In the genomic region with DNA sequence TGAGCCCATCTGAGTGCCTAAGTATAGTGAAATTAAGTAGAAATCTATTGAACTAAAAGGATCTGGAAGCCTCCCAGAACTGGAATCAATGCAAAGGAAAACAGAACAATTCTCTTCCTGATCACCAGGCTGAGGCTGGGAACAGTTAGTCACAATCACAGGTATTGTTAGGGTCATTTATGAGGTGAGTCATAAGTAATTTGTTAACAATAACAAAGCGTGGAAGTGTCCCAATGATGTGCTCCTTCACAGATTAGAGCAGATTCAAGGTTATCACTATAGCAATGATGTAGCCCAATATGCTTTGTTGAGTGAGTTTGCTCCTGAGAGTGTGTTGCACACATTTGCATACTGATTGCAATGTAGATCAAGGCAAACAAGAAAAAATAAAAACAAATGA, we compare ENCODE assay signal across 23 cellular contexts.
DNase-seq lines count a peak whose midpoint lies in the region; ATAC-seq and TF ChIP-seq lines count a peak whose summit lies in the region.
"Had no signal": no experiment of that assay in that cellular context is flagged by ENCODE, and none has a peak within 500 bp of the region (broad histone marks: within the 10 kb centered on the region; RNA-seq: fewer than 3 reads in every experiment).

No MANE protein-coding gene starts in this region.

- DNase-seq in Calu3 (no peak), M059J (ENCODE audit: low read depth) (peak; percentile 72), dermis blood vessel endothelial cell (peak; percentile 86), mucosa of descending colon (no peak), putamen (ENCODE audit: low spot score) (no peak), COR-L47 (lab: John Stamatoyannopoulos, UW) (no peak), testis (no peak), upper lobe of right lung (no peak)
- DNase-seq: activated naive CD4-positive, alpha-beta T cell treated with anti-CD3 and anti-CD28 coated beads, Interleukin-2, amount 10 ng/mL, durations not matched to agents 7 days and 5 days; activated T-cell treated with anti-CD3 and anti-CD28 coated beads, Interleukin-2, amount 50 U/mL, for 48 hours; aorta; CD4-positive, alpha-beta T cell; EL; Kasumi-1; left cardiac atrium; NCI-H2171 treated with DMSO at 0.1 percent for 48 hours; Peyer's patch; SK-N-SH; stimulated activated CD4-positive, alpha-beta T cell treated with anti-CD3 and anti-CD28 coated beads, Interleukin-12 subunit alpha, Interleukin-12 subunit beta, amount 100 ng/mL, for 4 hours; T-helper 9 cell had no signal

- CTCF ChIA-PET in Calu3 (lab: Charles Lee), result no interaction called here

- no peak overlapping the region for H3K4me3 Mint-ChIP-seq in Calu3 (ENCODE audit: low read depth, unreplicated experiment)
- H3K4me3 Mint-ChIP-seq: activated naive CD4-positive, alpha-beta T cell treated with anti-CD3 and anti-CD28 coated beads, Interleukin-2, amount 10 ng/mL, durations not matched to agents 7 days and 5 days; CD4-positive, alpha-beta T cell; mesothelial cell of epicardium; neural progenitor cell had no signal

- no peaks in the 10 kb centered on the region for H3K4me1 ChIP-seq in mucosa of descending colon (ENCODE audit: low read depth)
- H3K4me1 ChIP-seq in testis, result no peaks in the 10 kb centered on the region
- H3K4me1 ChIP-seq in upper lobe of right lung, result no peaks in the 10 kb centered on the region
- H3K4me1 ChIP-seq: neural progenitor cell, Peyer's patch had no signal

- H3K36me3 ChIP-seq in mucosa of descending colon (ENCODE audit: low read depth), result no peaks in the 10 kb centered on the region
- no peaks in the 10 kb centered on the region for H3K36me3 ChIP-seq in testis (ENCODE audit: low read depth, missing control alignments)
- no peaks in the 10 kb centered on the region for H3K36me3 ChIP-seq in upper lobe of right lung
- H3K36me3 ChIP-seq: neural progenitor cell, Peyer's patch had no signal

- intact Hi-C loops in Calu3 (cut with micrococcal nuclease; ENCODE audit: unreplicated experiment) (no loop called here), mucosa of descending colon (cut with DNase I, micrococcal nuclease) (no loop called here), testis (cut with DNase I; ENCODE audit: low total_unique reads) (no loop called here), upper lobe of right lung (cut with DNase I) (no loop called here)

- TF ChIP-seq POLR2A in testis (IDR thresholded peaks at IDR 0.05), result no peak

- H3K27ac ChIP-seq in testis (no peak overlapping the region), upper lobe of right lung (no peak overlapping the region)
- H3K27ac ChIP-seq: neural progenitor cell had no signal

- H3K4me3 ChIP-seq in mucosa of descending colon (no peak overlapping the region), testis (no peak overlapping the region), upper lobe of right lung (no peak overlapping the region)
- H3K4me3 ChIP-seq: neural progenitor cell, Peyer's patch had no signal

- H3K9me3 Mint-ChIP-seq in Calu3 (ENCODE audit: low read depth, unreplicated experiment), result no peaks in the 10 kb centered on the region
- H3K9me3 Mint-ChIP-seq: activated naive CD4-positive, alpha-beta T cell treated with anti-CD3 and anti-CD28 coated beads, Interleukin-2, amount 10 ng/mL, durations not matched to agents 7 days and 5 days; CD4-positive, alpha-beta T cell had no signal

- no peaks in the 10 kb centered on the region for H3K9me3 ChIP-seq in mucosa of descending colon
- no peaks in the 10 kb centered on the region for H3K9me3 ChIP-seq in testis
- H3K9me3 ChIP-seq in upper lobe of right lung, result no peaks in the 10 kb centered on the region
- H3K9me3 ChIP-seq: Peyer's patch, SK-N-SH had no signal

- H3K27ac Mint-ChIP-seq in Calu3 (ENCODE audit: unreplicated experiment), result peak overlapping the region; percentile 92
- H3K27ac Mint-ChIP-seq: activated naive CD4-positive, alpha-beta T cell treated with anti-CD3 and anti-CD28 coated beads, Interleukin-2, amount 10 ng/mL, durations not matched to agents 7 days and 5 days; CD4-positive, alpha-beta T cell; mesothelial cell of epicardium; neural progenitor cell had no signal

- WGBS in testis, 2 donors, result 12 to 38% methylated on average over 1 of the region's 1 CpG

- peaks cover 55% of the 10 kb centered on the region for H3K4me1 Mint-ChIP-seq in Calu3 (ENCODE audit: low read depth, unreplicated experiment)

- BruUV-seq in Calu3 (replicated peaks; lab: Mats Ljungman, UMichigan), result no TSS peak

- no peak for TF ChIP-seq CTCF in Calu3 (IDR thresholded peaks at IDR 0.05; ENCODE audit: unreplicated experiment)
- TF ChIP-seq CTCF in mucosa of descending colon (IDR thresholded peaks at IDR 0.05), result no peak
- no peak for TF ChIP-seq CTCF in testis (IDR thresholded peaks at IDR 0.05)
- TF ChIP-seq CTCF in upper lobe of right lung (IDR thresholded peaks at IDR 0.05), result no peak

- peaks cover 12% of the 10 kb centered on the region for H3K36me3 Mint-ChIP-seq in Calu3 (ENCODE audit: insufficient read depth, unreplicated experiment)
- H3K36me3 Mint-ChIP-seq: activated naive CD4-positive, alpha-beta T cell treated with anti-CD3 and anti-CD28 coated beads, Interleukin-2, amount 10 ng/mL, durations not matched to agents 7 days and 5 days; mesothelial cell of epicardium; neural progenitor cell had no signal

- H3K27me3 Mint-ChIP-seq in Calu3 (ENCODE audit: unreplicated experiment), result no peaks in the 10 kb centered on the region
- H3K27me3 Mint-ChIP-seq: activated naive CD4-positive, alpha-beta T cell treated with anti-CD3 and anti-CD28 coated beads, Interleukin-2, amount 10 ng/mL, durations not matched to agents 7 days and 5 days; CD4-positive, alpha-beta T cell had no signal

- ATAC-seq in mucosa of descending colon (peak; percentile 51), upper lobe of right lung (no peak)
- ATAC-seq: activated CD4-positive, CD25-positive, alpha-beta regulatory T cell treated with anti-CD3 and anti-CD28 coated beads, Interleukin-2, amount 50 U/mL, for 24 hours; left cardiac atrium had no signal

- no peaks in the 10 kb centered on the region for H3K27me3 ChIP-seq in testis
- no peaks in the 10 kb centered on the region for H3K27me3 ChIP-seq in upper lobe of right lung
- H3K27me3 ChIP-seq: neural progenitor cell, Peyer's patch had no signal

Comparison
In these comparisons a context has a peak if more than half of its experiments do, and no peak if none do; other contexts are left out.
1. DNase-seq: peak in M059J (single experiment) and dermis blood vessel endothelial cell (single experiment); none in Calu3 (single experiment), mucosa of descending colon (0 of 3), putamen (single experiment), COR-L47 (single experiment), testis (single experiment) and upper lobe of right lung (single experiment).